18 cellular contexts compared by ENCODE assay signal in genomic region chr20:44485830-44486198, GRCh38. TPM values are rescaled to one million over a fixed set of nuclear protein-coding genes. Genes with fewer than 3 reads are reported as not detected.
A peak's percentile ranks its signal among the peaks of the same experiment; 100 is the strongest.
DNase-seq lines count a peak whose midpoint lies in the region; ATAC-seq, FAIRE-seq and TF ChIP-seq lines count a peak whose summit lies in the region.
"Had no signal": no experiment of that assay in that cellular context is flagged by ENCODE, and none has a peak within 500 bp of the region (broad histone marks: within the 10 kb centered on the region; RNA-seq: fewer than 3 reads in every experiment).

No MANE protein-coding gene starts in this region.

- DNase-seq in activated T-cell treated with anti-CD3 and anti-CD28 coated beads, Interleukin-2, amount 50 U/mL, for 72 hours, result no peak
- no peak for DNase-seq in activated T-cell treated with anti-CD3 and anti-CD28 coated beads, Interleukin-2, amount 50 U/mL, for 48 hours
- DNase-seq in fibroblast of gingiva (ENCODE audit: low read depth) (peak; percentile 13), gastrocnemius medialis (no peak), thyroid gland (no peak), CD14-positive monocyte (ENCODE audit: low spot score) (no peak), pancreas (no peak)
- DNase-seq: AML-193, C1 segment of cervical spinal cord, Kasumi-1, NCI-H1417, NCI-H1694 treated with DMSO at 0.1 percent for 48 hours, NCI-H446 treated with DMSO at 0.1 percent for 48 hours, NCI-H526 treated with DMSO at 0.1 percent for 48 hours had no signal

- H3K4me1 Mint-ChIP-seq in activated T-cell treated with anti-CD3 and anti-CD28 coated beads, Interleukin-2, amount 50 U/mL, for 72 hours (ENCODE audit: low read depth), result peaks cover 27% of the 10 kb centered on the region
- H3K4me1 Mint-ChIP-seq in CD14-positive monocyte, result peaks cover 3% of the 10 kb centered on the region

- WGBS in thyroid gland, 2 donors, result 69 to 78% methylated on average over 2 of the region's 2 CpGs
- 67 to 74% methylated on average over 2 of the region's 2 CpGs for WGBS in pancreas, 2 donors

- no peaks in the 10 kb centered on the region for H3K27me3 Mint-ChIP-seq in activated T-cell treated with anti-CD3 and anti-CD28 coated beads, Interleukin-2, amount 50 U/mL, for 72 hours (ENCODE audit: low read depth)
- H3K27me3 Mint-ChIP-seq in CD14-positive monocyte (ENCODE audit: low read depth in 3 of 3), result no peaks in the 10 kb centered on the region

- H3K36me3 ChIP-seq in gastrocnemius medialis (peaks cover 0 to 64% of the 10 kb centered on the region in 2 donors), thyroid gland (peaks cover 14 to 26% of the 10 kb centered on the region in 2 donors), pancreas (peaks cover 5 to 30% (median 7%) of the 10 kb centered on the region in 3 donors)

- no peak overlapping the region for H3K4me3 ChIP-seq in gastrocnemius medialis
- H3K4me3 ChIP-seq in thyroid gland (replicated peaks in 1 of 3), result no peak overlapping the region
- no peak overlapping the region for H3K4me3 ChIP-seq in pancreas

- in situ Hi-C loops in gastrocnemius medialis (cut with MboI; ENCODE audit: low sequenced_read_pairs in 4 of 4), result no loop called here

- H3K27ac Mint-ChIP-seq in activated T-cell treated with anti-CD3 and anti-CD28 coated beads, Interleukin-2, amount 50 U/mL, for 72 hours, result peak overlapping the region; percentile 88
- H3K27ac Mint-ChIP-seq in CD14-positive monocyte, result peak overlapping the region in 2 of 7 donors; percentile 30 to 50

- H3K4me1 ChIP-seq in gastrocnemius medialis, result peaks cover 0 to 17% of the 10 kb centered on the region in 2 donors
- peaks cover 12 to 23% of the 10 kb centered on the region in 2 donors for H3K4me1 ChIP-seq in thyroid gland
- H3K4me1 ChIP-seq in pancreas, result no peaks in the 10 kb centered on the region

- H3K9me3 Mint-ChIP-seq in activated T-cell treated with anti-CD3 and anti-CD28 coated beads, Interleukin-2, amount 50 U/mL, for 72 hours, result no peaks in the 10 kb centered on the region
- H3K9me3 Mint-ChIP-seq in CD14-positive monocyte, result no peaks in the 10 kb centered on the region

- no peaks in the 10 kb centered on the region for H3K27me3 ChIP-seq in gastrocnemius medialis
- H3K27me3 ChIP-seq in thyroid gland, result no peaks in the 10 kb centered on the region
- H3K27me3 ChIP-seq in pancreas, result no peaks in the 10 kb centered on the region

- peaks cover 10 to 13% of the 10 kb centered on the region in 2 donors for H3K36me3 Mint-ChIP-seq in activated T-cell treated with anti-CD3 and anti-CD28 coated beads, Interleukin-2, amount 50 U/mL, for 72 hours (ENCODE audit: insufficient read depth in 2 of 2)
- peaks cover 50 to 82% of the 10 kb centered on the region in 2 donors for H3K36me3 Mint-ChIP-seq in CD14-positive monocyte

- H3K9me3 ChIP-seq in gastrocnemius medialis, result no peaks in the 10 kb centered on the region
- H3K9me3 ChIP-seq in thyroid gland, result no peaks in the 10 kb centered on the region
- no peaks in the 10 kb centered on the region for H3K9me3 ChIP-seq in pancreas

- no peak for FAIRE-seq in pancreas (lab: Jason Lieb, UNC)
- FAIRE-seq: G401.6, H54 had no signal

- no peak for ATAC-seq in activated T-cell treated with anti-CD3 and anti-CD28 coated beads, Interleukin-2, amount 50 U/mL, for 72 hours (replicated peaks in 1 of 2)
- ATAC-seq in gastrocnemius medialis (no peak), GM19395 (IDR thresholded peaks at IDR 0.05; ENCODE audit: unreplicated experiment) (no peak), pancreas (no peak)
- ATAC-seq: Right ventricle myocardium inferior had no signal

- TF ChIP-seq POLR2A in gastrocnemius medialis (IDR thresholded peaks at IDR 0.05) (no peak), thyroid gland (IDR thresholded peaks at IDR 0.05) (no peak)

- intact Hi-C loops in gastrocnemius medialis (cut with DNase I; ENCODE audit: low total_unique reads) (no loop called here), thyroid gland (cut with DNase I) (no loop called here), CD14-positive monocyte (cut with micrococcal nuclease) (no loop called here), pancreas (cut with DNase I) (no loop called here)

- TF ChIP-seq CTCF in gastrocnemius medialis (IDR thresholded peaks at IDR 0.05 in 4 of 5, conservative IDR thresholded peaks at IDR 0.05 in 1 of 5) (no peak), thyroid gland (IDR thresholded peaks at IDR 0.05) (no peak), CD14-positive monocyte (IDR thresholded peaks at IDR 0.05) (no peak), pancreas (IDR thresholded peaks at IDR 0.05) (no peak)

- H3K27ac ChIP-seq in gastrocnemius medialis (peak overlapping the region; percentile 8 to 77 (median 62)), thyroid gland (peak overlapping the region in 2 of 3 donors; percentile 65 to 66), pancreas (no peak overlapping the region)

- H3K4me3 Mint-ChIP-seq in activated T-cell treated with anti-CD3 and anti-CD28 coated beads, Interleukin-2, amount 50 U/mL, for 72 hours, result no peak overlapping the region
- H3K4me3 Mint-ChIP-seq in CD14-positive monocyte, result no peak overlapping the region

RNA-seq across cellular contexts. Expression of gene TTPAL, which starts 10.1 kb away (rescaled TPM):
- 10 to 100 TPM; 15.9 to 21.0 TPM for total RNA-seq in activated T-cell treated with anti-CD3 and anti-CD28 coated beads, Interleukin-2, amount 50 U/mL, for 72 hours
- total RNA-seq in gastrocnemius medialis (1 to 10 TPM; 3.5 to 5.0 (median 4.7) TPM), thyroid gland (10 to 100 TPM; 14.2 to 27.7 (median 22.3) TPM), pancreas (1 to 10 TPM; 5.0 to 8.2 (median 6.9) TPM)
- polyA plus RNA-seq in CD14-positive monocyte (1 to 10 TPM; 3.0 to 4.9 TPM), pancreas (1 to 10 TPM; 3.1 to 4.6 TPM)

RNA-seq across cellular contexts. Expression of gene SERINC3, which starts 36.1 kb away (rescaled TPM):
- 10 to 100 TPM; 85.6 to 100.0 TPM for total RNA-seq in activated T-cell treated with anti-CD3 and anti-CD28 coated beads, Interleukin-2, amount 50 U/mL, for 72 hours
- 100 to 1,000 TPM in 3 of 4 donors, 10 to 100 TPM in 1; 93.3 to 174 (median 139) TPM for total RNA-seq in gastrocnemius medialis
- total RNA-seq in thyroid gland, result 100 to 1,000 TPM; 113 to 140 (median 137) TPM
- polyA plus RNA-seq in CD14-positive monocyte, result 100 to 1,000 TPM; 157 to 194 TPM
- 10 to 100 TPM; 29.4 to 52.1 (median 39.1) TPM for total RNA-seq in pancreas
- 10 to 100 TPM; 14.5 to 26.5 TPM for polyA plus RNA-seq in pancreas

Comparison
In these comparisons a context has a peak if more than half of its experiments do, and no peak if none do; other contexts are left out.
1. H3K27ac ChIP-seq: peak in gastrocnemius medialis (4 of 4) and thyroid gland (2 of 3); none in pancreas (0 of 4).